ENCODE assay signal across 8 cellular contexts in the genomic region with DNA sequence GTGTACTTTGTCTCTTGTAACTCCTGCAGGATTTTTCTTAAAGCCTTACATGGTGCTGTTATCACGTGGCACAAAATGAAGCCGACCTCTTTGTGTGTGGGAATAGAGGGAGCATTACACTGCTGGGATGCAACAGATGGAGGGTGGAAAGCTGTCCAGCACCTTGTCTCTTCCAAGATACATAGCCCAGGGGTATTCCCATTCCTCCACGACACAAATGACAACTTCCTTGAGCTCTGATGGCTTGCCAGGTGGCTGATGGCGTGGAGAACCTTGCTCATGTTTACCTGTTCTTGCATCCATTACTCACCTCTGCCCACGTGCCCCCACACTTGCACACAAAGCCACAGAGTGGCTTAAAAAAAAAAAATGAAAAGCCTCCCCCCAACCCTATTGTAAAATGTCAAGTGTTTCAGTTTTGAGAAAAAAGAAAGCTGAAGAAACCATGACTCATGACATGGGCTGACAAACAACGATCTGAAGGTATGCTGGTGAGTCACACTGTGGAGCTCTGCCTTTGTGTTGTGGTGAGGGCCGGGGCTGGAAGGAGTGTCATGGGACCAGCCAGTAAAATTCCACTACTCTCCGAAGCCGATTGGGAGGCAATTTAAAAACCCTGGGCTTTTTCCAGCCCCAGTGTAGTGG. TPM values are rescaled to one million over a fixed set of nuclear protein-coding genes. Genes with fewer than 3 reads are reported as not detected.
DNase-seq lines count a peak whose midpoint lies in the region; ATAC-seq, FAIRE-seq and TF ChIP-seq lines count a peak whose summit lies in the region.

No MANE protein-coding gene starts in this region.

- intact Hi-C loops in activated T-helper 2 cell treated with anti-CD3 and anti-CD28 coated beads, Interferon-gamma antibody, Interleukin-2, Interleukin-4, amounts not matched to agents 10 μg/mL and 5 μg/mL and 100 μg/mL, durations not matched to agents 14 hours and 24 hours and 36 hours (cut with micrococcal nuclease): loop anchor here (1.0 to 5.0 kb wide), 7 partner anchors 15 to 250 kb away; no protein-coding TSS in a partner anchor

- ATAC-seq in CD4-positive, CD25-positive, alpha-beta regulatory T cell (ENCODE audit: low read depth in 2 of 2): peak; percentile 76

- H3K18ac ChIP-seq in neuronal stem cell (ENCODE audit: low read length): peak overlapping the region; percentile 86

- no peaks in the 10 kb centered on the region for H3K9me3 ChIP-seq in CD4-positive, CD25-positive, alpha-beta regulatory T cell (ENCODE audit: control insufficient read depth in 2 of 2, low read length in 2 of 2)
- H3K9me3 ChIP-seq in neuronal stem cell (replicated peaks in 1 of 2; ENCODE audit: control insufficient read depth in 2 of 2, insufficient read depth in 1 of 2, low read depth in 1 of 2, low read length in 2 of 2): peaks cover 0 to 6% of the 10 kb centered on the region in 2 donors

- no peaks in the 10 kb centered on the region for H3K27me3 Mint-ChIP-seq in CD4-positive, CD25-positive, alpha-beta regulatory T cell
- no peaks in the 10 kb centered on the region for H3K27me3 Mint-ChIP-seq in activated T-helper 2 cell treated with anti-CD3 and anti-CD28 coated beads, Interferon-gamma antibody, Interleukin-2, Interleukin-4, amounts not matched to agents 10 μg/mL and 5 μg/mL and 100 μg/mL, durations not matched to agents 14 hours and 24 hours and 36 hours (ENCODE audit: low read depth)

- no peak overlapping the region for H4K8ac ChIP-seq in neuronal stem cell (ENCODE audit: low read depth, low read length)

- no peak overlapping the region for H2BK15ac ChIP-seq in neuronal stem cell (ENCODE audit: low read length)

- H3K14ac ChIP-seq in neuronal stem cell (ENCODE audit: low read length): no peak overlapping the region

- H2AK5ac ChIP-seq in neuronal stem cell (ENCODE audit: low read depth, low read length): peak overlapping the region; percentile 61

- no peak for TF ChIP-seq CTCF in GM20000 (IDR thresholded peaks at IDR 0.05; ENCODE audit: extremely low read depth, missing control alignments)
- no peak for TF ChIP-seq CTCF in fibroblast of pulmonary artery (IDR thresholded peaks at IDR 0.05; ENCODE audit: low read length, missing control alignments)

- H3K4ac ChIP-seq in neuronal stem cell (ENCODE audit: low read length): peak overlapping the region; percentile 2

- H3K27ac ChIP-seq in CD4-positive, CD25-positive, alpha-beta regulatory T cell (ENCODE audit: insufficient read depth, low read length, poor library complexity, severe bottlenecking): peak overlapping the region; percentile 100
- H3K27ac ChIP-seq in neuronal stem cell (replicated peaks; ENCODE audit: low read length) (peak overlapping the region; percentile 96), substantia nigra (ENCODE audit: low read depth, low read length, poor library complexity, severe bottlenecking) (peak overlapping the region; percentile 51)

- DNase-seq in CD4-positive, CD25-positive, alpha-beta regulatory T cell: peak; percentile 87 to 96 (median 91)
- DNase-seq in GM20000 (ENCODE audit: low spot score) (peak; percentile 73), HPDE6-E6E7 (ENCODE audit: extremely low spot score) (peak; percentile 99), RCC 7860 (ENCODE audit: low spot score) (peak; percentile 95), fibroblast of pulmonary artery (ENCODE audit: low read depth) (peak; percentile 96), neuronal stem cell (ENCODE audit: low spot score) (peak; percentile 89), substantia nigra (lab: John Stamatoyannopoulos, UW) (peak in 26 of 49 donors; percentile 8 to 83 (median 55))
- DNase-seq in activated T-helper 2 cell treated with anti-CD3 and anti-CD28 coated beads, Interferon-gamma antibody, Interleukin-2, Interleukin-4, amounts not matched to agents 10 μg/mL and 5 μg/mL and 100 μg/mL, durations not matched to agents 14 hours and 24 hours and 36 hours (ENCODE audit: low spot score): peak; percentile 83

- H3K9ac ChIP-seq in neuronal stem cell (ENCODE audit: low read depth, low read length, poor library complexity): no peak overlapping the region

- no peak overlapping the region for H2BK12ac ChIP-seq in neuronal stem cell (ENCODE audit: low read length)

- no CpG with 5 or more reads among the region's 9 CpGs for WGBS in neuronal stem cell (ENCODE audit: extremely low coverage in 2 of 2, insufficient read length in 2 of 2, insufficient replicate concordance in 1 of 2), 2 donors

- peak overlapping the region; percentile 90 for H4K91ac ChIP-seq in neuronal stem cell (ENCODE audit: low read depth, low read length, poor library complexity)

- H3K4me2 ChIP-seq in neuronal stem cell (ENCODE audit: insufficient read depth, low read length, poor library complexity, severe bottlenecking): peak overlapping the region; percentile 45

- peak overlapping the region; percentile 72 for H2AFZ ChIP-seq in neuronal stem cell (ENCODE audit: low read length)

- H3K4me1 ChIP-seq in CD4-positive, CD25-positive, alpha-beta regulatory T cell (ENCODE audit: control insufficient read depth, insufficient read depth, low read length, poor library complexity, severe bottlenecking): peaks cover 70% of the 10 kb centered on the region
- peaks cover 20 to 23% of the 10 kb centered on the region in 2 donors for H3K4me1 ChIP-seq in neuronal stem cell (ENCODE audit: control insufficient read depth in 2 of 2, insufficient read depth in 1 of 2, low read depth in 1 of 2, low read length in 2 of 2)

- no peak overlapping the region for H3K23ac ChIP-seq in neuronal stem cell (ENCODE audit: low read depth, low read length, poor library complexity)

- H3K4me3 Mint-ChIP-seq in CD4-positive, CD25-positive, alpha-beta regulatory T cell: peak overlapping the region; percentile 13 to 84 (median 77)
- H3K4me3 Mint-ChIP-seq in activated T-helper 2 cell treated with anti-CD3 and anti-CD28 coated beads, Interferon-gamma antibody, Interleukin-2, Interleukin-4, amounts not matched to agents 10 μg/mL and 5 μg/mL and 100 μg/mL, durations not matched to agents 14 hours and 24 hours and 36 hours (ENCODE audit: low read depth): peak overlapping the region; percentile 71

- peaks cover 0 to 3% (median 0%) of the 10 kb centered on the region in 7 donors for H3K9me3 Mint-ChIP-seq in CD4-positive, CD25-positive, alpha-beta regulatory T cell
- H3K9me3 Mint-ChIP-seq in activated T-helper 2 cell treated with anti-CD3 and anti-CD28 coated beads, Interferon-gamma antibody, Interleukin-2, Interleukin-4, amounts not matched to agents 10 μg/mL and 5 μg/mL and 100 μg/mL, durations not matched to agents 14 hours and 24 hours and 36 hours: peaks cover 11% of the 10 kb centered on the region

- FAIRE-seq in RCC 7860 (lab: Jason Lieb, UNC): peak; percentile 93

- peak overlapping the region; percentile 78 for H2BK120ac ChIP-seq in neuronal stem cell (ENCODE audit: low read depth, low read length)

- peaks cover 25 to 91% (median 54%) of the 10 kb centered on the region in 4 donors for H3K4me1 Mint-ChIP-seq in CD4-positive, CD25-positive, alpha-beta regulatory T cell
- H3K4me1 Mint-ChIP-seq in activated T-helper 2 cell treated with anti-CD3 and anti-CD28 coated beads, Interferon-gamma antibody, Interleukin-2, Interleukin-4, amounts not matched to agents 10 μg/mL and 5 μg/mL and 100 μg/mL, durations not matched to agents 14 hours and 24 hours and 36 hours (ENCODE audit: low read depth): peaks cover 65% of the 10 kb centered on the region

- H3K79me1 ChIP-seq in neuronal stem cell (ENCODE audit: low read depth, low read length): peaks cover 2% of the 10 kb centered on the region

- peak overlapping the region; percentile 95 to 99 (median 99) for H3K27ac Mint-ChIP-seq in CD4-positive, CD25-positive, alpha-beta regulatory T cell
- H3K27ac Mint-ChIP-seq in activated T-helper 2 cell treated with anti-CD3 and anti-CD28 coated beads, Interferon-gamma antibody, Interleukin-2, Interleukin-4, amounts not matched to agents 10 μg/mL and 5 μg/mL and 100 μg/mL, durations not matched to agents 14 hours and 24 hours and 36 hours: peak overlapping the region; percentile 100

- H2BK5ac ChIP-seq in neuronal stem cell (ENCODE audit: low read length): peak overlapping the region; percentile 49

- H3K4me3 ChIP-seq in CD4-positive, CD25-positive, alpha-beta regulatory T cell (ENCODE audit: low read depth, low read length): peak overlapping the region; percentile 69
- H3K4me3 ChIP-seq in fibroblast of pulmonary artery (replicated peaks; ENCODE audit: low read depth, low read length) (peak overlapping the region; percentile 42), neuronal stem cell (ENCODE audit: low read length in 2 of 2) (peak overlapping the region in 1 of 2 donors; percentile 30)

- peaks cover 26% of the 10 kb centered on the region for H3K36me3 Mint-ChIP-seq in CD4-positive, CD25-positive, alpha-beta regulatory T cell
- H3K36me3 Mint-ChIP-seq in activated T-helper 2 cell treated with anti-CD3 and anti-CD28 coated beads, Interferon-gamma antibody, Interleukin-2, Interleukin-4, amounts not matched to agents 10 μg/mL and 5 μg/mL and 100 μg/mL, durations not matched to agents 14 hours and 24 hours and 36 hours (ENCODE audit: low read depth): peaks cover 50% of the 10 kb centered on the region

- H3K36me3 ChIP-seq in CD4-positive, CD25-positive, alpha-beta regulatory T cell (ENCODE audit: control insufficient read depth, insufficient read depth, low read length): peaks cover 21% of the 10 kb centered on the region
- no peaks in the 10 kb centered on the region for H3K36me3 ChIP-seq in neuronal stem cell (replicated peaks in 1 of 2; ENCODE audit: control insufficient read depth in 2 of 2, insufficient read depth in 2 of 2, low read length in 2 of 2)

- no peaks in the 10 kb centered on the region for H3K27me3 ChIP-seq in CD4-positive, CD25-positive, alpha-beta regulatory T cell (ENCODE audit: control insufficient read depth, insufficient read depth, low read length)
- H3K27me3 ChIP-seq in neuronal stem cell (ENCODE audit: control insufficient read depth in 3 of 3, insufficient read depth in 3 of 3, low read depth in 1 of 3, low read length in 3 of 3): no peaks in the 10 kb centered on the region

RNA-seq across cellular contexts. Expression of a gene that starts 32.0 kb away (rescaled TPM):
- 119 TPM for total RNA-seq in CD4-positive, CD25-positive, alpha-beta regulatory T cell
- 100 to 1,000 TPM; 389 to 458 (median 427) TPM for polyA plus RNA-seq in CD4-positive, CD25-positive, alpha-beta regulatory T cell
- 185 and 186 TPM in 2 replicates for total RNA-seq in activated T-helper 2 cell treated with anti-CD3 and anti-CD28 coated beads, Interferon-gamma antibody, Interleukin-2, Interleukin-4, amounts not matched to agents 10 μg/mL and 5 μg/mL and 100 μg/mL, durations not matched to agents 14 hours and 24 hours and 36 hours
- 378 TPM for polyA plus RNA-seq in neuronal stem cell (2013, experiment 1 of 2)
- polyA plus RNA-seq in neuronal stem cell (2013, experiment 2 of 2): 387 TPM
